ENCODE assay signal across 9 cellular contexts in genomic region chr17:21231533-21231932, GRCh38.
"Had no signal": no experiment of that assay in that cellular context is flagged by ENCODE, and none has a peak within 500 bp of the region (broad histone marks: within the 10 kb centered on the region; RNA-seq: fewer than 3 reads in every experiment).

No MANE protein-coding gene starts in this region.

- H3K9me3 ChIP-seq: HAP-1 had no signal

- DNase-seq: GM23248, GOT3, H7, KBM-7 had no signal

- H3K27me3 Mint-ChIP-seq: IgD-negative memory B cell had no signal

- H3K9ac ChIP-seq: GM23248, KMS-11 had no signal

- H2AFZ ChIP-seq: GM23248 had no signal

- H3K4me1 Mint-ChIP-seq: IgD-negative memory B cell had no signal

- H3K4me2 ChIP-seq: KMS-11 had no signal

- ATAC-seq: HCT116 had no signal

- H3K27ac Mint-ChIP-seq: IgD-negative memory B cell had no signal

- H3K4me1 ChIP-seq: HAP-1 had no signal

- H3K36me3 ChIP-seq: HAP-1 had no signal

- H3K4me3 ChIP-seq: GM23248, HAP-1 had no signal

- H3K27ac ChIP-seq: GM23248, HL-60, KMS-11 had no signal
